21 cellular contexts compared by ENCODE assay signal in the genomic region with DNA sequence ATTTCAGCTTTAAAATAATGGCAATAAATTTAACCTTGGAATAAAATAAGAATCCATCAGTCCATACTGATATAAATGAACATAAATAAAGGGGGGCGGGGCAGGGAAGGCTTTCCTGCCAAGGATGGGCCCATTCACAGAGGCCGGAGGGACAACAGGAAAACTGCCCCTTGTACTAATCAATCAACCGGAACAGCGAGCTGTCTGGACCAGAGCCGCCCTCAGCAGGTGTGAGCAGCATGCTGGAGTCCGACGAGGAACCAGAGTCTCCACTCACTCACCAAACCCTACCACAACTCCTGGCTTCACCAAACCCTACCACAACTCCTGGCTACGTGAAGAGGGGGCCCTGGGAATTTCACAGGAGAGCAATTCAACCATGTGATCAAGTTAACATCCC. TPM values are rescaled to one million over a fixed set of nuclear protein-coding genes. Genes with fewer than 3 reads are reported as not detected.
"Had no signal": no experiment of that assay in that cellular context is flagged by ENCODE, and none has a peak within 500 bp of the region (broad histone marks: within the 10 kb centered on the region; RNA-seq: fewer than 3 reads in every experiment).

No MANE protein-coding gene starts in this region.

- ATAC-seq: Panc1, PC-3 had no signal

- H3K27ac ChIP-seq: RWPE1 had no signal

- H3K9me2 ChIP-seq: SK-N-SH had no signal

- H3K9ac ChIP-seq: SK-N-SH had no signal

- H3K4me2 ChIP-seq: SK-N-SH had no signal

- H3K9me3 ChIP-seq: SK-N-SH had no signal

- DNase-seq: KBM-7; MV-4-11; NCI-H1048; NCI-H1436; NCI-H187; NCI-H2081; NCI-H2107; NCI-H2227 treated with DMSO at 0.1 percent for 48 hours; NCI-H524; NCI-H526 treated with DMSO at 0.1 percent for 48 hours; NCI-H748 treated with DMSO at 0.1 percent for 48 hours; NK-92 treated with Interleukin-12 subunit alpha and Interleukin-12 subunit beta, amount 100 ng/mL, for 24 hours; PC-3; SK-N-SH; SW 1271 had no signal

RNA-seq across cellular contexts. Expression of gene RIMBP2, which starts 51.3 kb away (rescaled TPM):
- total RNA-seq: LHCN-M2, MCF 10A, OCI-LY7, PC-3, SK-MEL-5 had no signal
